ENCODE assay signal across 8 cellular contexts in the genomic region with DNA sequence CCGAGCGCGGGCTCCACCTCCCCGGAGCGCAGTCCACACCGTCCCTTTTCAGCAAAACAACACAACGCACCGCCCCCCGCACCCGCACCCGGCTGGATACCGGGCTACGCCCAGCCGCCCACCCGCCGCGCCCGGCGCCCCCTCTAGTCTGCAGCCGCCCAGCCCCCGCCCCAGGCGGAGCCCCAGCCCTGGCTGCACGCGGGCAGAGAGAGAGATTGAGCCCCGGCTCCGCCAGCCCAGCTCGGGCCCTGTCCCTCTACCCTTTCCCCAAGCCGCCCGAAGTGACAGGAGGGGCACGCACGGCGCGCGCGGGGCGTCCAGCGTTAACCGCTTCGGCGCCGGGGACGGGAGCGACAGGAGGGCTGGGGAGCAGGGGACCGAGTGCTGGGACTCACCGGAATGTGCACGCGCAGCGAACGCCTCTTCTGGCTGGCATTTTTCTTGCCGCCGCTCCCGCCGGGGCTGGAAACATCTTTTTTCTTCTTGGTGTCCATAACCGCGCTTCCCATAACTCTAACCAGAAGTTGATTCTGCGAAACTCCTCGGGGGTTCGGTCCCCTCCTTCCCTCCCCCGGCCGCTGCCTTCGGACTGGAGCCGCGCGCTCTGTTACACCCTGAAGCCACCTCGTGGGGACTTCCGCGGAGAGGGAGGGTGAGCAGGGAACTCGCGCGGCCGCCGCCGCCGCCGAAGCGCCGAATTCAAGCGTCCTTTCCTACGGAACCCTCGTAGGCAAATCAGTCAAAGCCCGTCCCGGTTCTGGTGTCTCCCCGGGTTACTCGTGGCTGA. TPM values are rescaled to one million over a fixed set of nuclear protein-coding genes. Genes with fewer than 3 reads are reported as not detected.
DNase-seq lines count a peak whose midpoint lies in the region; ATAC-seq and TF ChIP-seq lines count a peak whose summit lies in the region.

No MANE protein-coding gene starts in this region.

- H3K27me3 Mint-ChIP-seq in endothelial cell (ENCODE audit: unreplicated experiment): peaks cover 16% of the 10 kb centered on the region

- peaks cover 0 to 10% of the 10 kb centered on the region in 2 donors for H3K27me3 ChIP-seq in muscle layer of colon (ENCODE audit: control insufficient read depth in 1 of 2, insufficient read depth in 2 of 2, low read length in 2 of 2)

- H3K27ac Mint-ChIP-seq in endothelial cell (ENCODE audit: unreplicated experiment): no peak overlapping the region

- peak overlapping the region; percentile 75 for H3K27ac ChIP-seq in muscle layer of colon (ENCODE audit: low read depth, low read length)

- H3K4me1 ChIP-seq in muscle layer of colon (ENCODE audit: insufficient read depth, low read length): peaks cover 18% of the 10 kb centered on the region

- no peaks in the 10 kb centered on the region for H3K36me3 Mint-ChIP-seq in endothelial cell (ENCODE audit: low read depth, unreplicated experiment)

- DNase-seq in AG09309 (ENCODE audit: low read depth) (no peak), NCI-H446 (lab: John Stamatoyannopoulos, UW) (peak; percentile 54 to 73), endothelial cell (ENCODE audit: low spot score) (peak; percentile 40), NK-92 (lab: John Stamatoyannopoulos, UW; ENCODE audit: unreplicated experiment) (no peak)
- DNase-seq in activated CD8-positive, alpha-beta memory T cell treated with anti-CD3 and anti-CD28 coated beads, Interleukin-2, amount 50 U/mL, for 4 hours: peak; percentile 73
- DNase-seq in stimulated activated CD8-positive, alpha-beta memory T cell treated with anti-CD3 and anti-CD28 coated beads, Interleukin-4, amount 100 ng/mL, for 24 hours (ENCODE audit: low read depth): peak; percentile 58

- peaks cover 3% of the 10 kb centered on the region for H3K4me1 Mint-ChIP-seq in endothelial cell (ENCODE audit: unreplicated experiment)

- no peak for TF ChIP-seq CTCF in AG09309 (IDR thresholded peaks at IDR 0.05; ENCODE audit: control insufficient read depth, insufficient read depth, low read depth, low read length, missing control alignments)
- TF ChIP-seq CTCF in endothelial cell (IDR thresholded peaks at IDR 0.05; ENCODE audit: unreplicated experiment): no peak

- peak overlapping the region; percentile 90 for H3K4me3 Mint-ChIP-seq in endothelial cell (ENCODE audit: unreplicated experiment)

- no peaks in the 10 kb centered on the region for H3K9me3 ChIP-seq in muscle layer of colon (ENCODE audit: low read length)

- peak overlapping the region; percentile 48 for H3K4me3 ChIP-seq in AG09309 (ENCODE audit: control insufficient read depth, low read depth, low read length)
- H3K4me3 ChIP-seq in muscle layer of colon (ENCODE audit: low read depth in 1 of 2, low read length in 2 of 2): peak overlapping the region; percentile 86 to 88

- H3K9ac ChIP-seq in muscle layer of colon (ENCODE audit: low read length): no peak overlapping the region

- no peaks in the 10 kb centered on the region for H3K9me3 Mint-ChIP-seq in endothelial cell (ENCODE audit: unreplicated experiment)

- H3K36me3 ChIP-seq in muscle layer of colon (ENCODE audit: insufficient read depth, low read length): no peaks in the 10 kb centered on the region

- peak; percentile 28 for ATAC-seq in GM19397 (IDR thresholded peaks at IDR 0.05; ENCODE audit: unreplicated experiment)

RNA-seq across cellular contexts. Expression of gene PRKAG2, which starts 0.6 kb away (rescaled TPM):
- total RNA-seq in endothelial cell (ENCODE audit: unreplicated experiment): 16.0 TPM

Comparison
In these comparisons a context has a peak if more than half of its experiments do, and no peak if none do; other contexts are left out.
1. DNase-seq: peak in NCI-H446 (2 of 2), activated CD8-positive, alpha-beta memory T cell treated with anti-CD3 and anti-CD28 coated beads, Interleukin-2, amount 50 U/mL, for 4 hours (single experiment), endothelial cell (single experiment) and stimulated activated CD8-positive, alpha-beta memory T cell treated with anti-CD3 and anti-CD28 coated beads, Interleukin-4, amount 100 ng/mL, for 24 hours (single experiment); none in AG09309 (single experiment) and NK-92 (single experiment).